ENCODE assay signal across 8 cellular contexts in genomic region chr2:69781321-69782248, GRCh38. TPM values are rescaled to one million over a fixed set of nuclear protein-coding genes. Genes with fewer than 3 reads are reported as not detected.
A peak's percentile ranks its signal among the peaks of the same experiment; 100 is the strongest.
DNase-seq lines count a peak whose midpoint lies in the region; ATAC-seq, FAIRE-seq and TF ChIP-seq lines count a peak whose summit lies in the region.

No MANE protein-coding gene starts in this region.

- CTCF ChIA-PET in PC-9 (lab: Charles Lee) = interaction anchor here (1.2 kb wide), 1 partner anchor 57 kb away, joined by 4 read pairs; no protein-coding TSS in a partner anchor

- H3K36me3 Mint-ChIP-seq in naive thymus-derived CD8-positive, alpha-beta T cell = no peaks in the 10 kb centered on the region

- peaks cover 56% of the 10 kb centered on the region for H3K4me1 ChIP-seq in PC-9 (replicated peaks; ENCODE audit: insufficient read depth)
- peaks cover 17 to 67% (median 55%) of the 10 kb centered on the region in 4 donors for H3K4me1 ChIP-seq in liver (ENCODE audit: control insufficient read depth in 4 of 4, insufficient read depth in 4 of 4, low read length in 3 of 4)

- H3K9me3 ChIP-seq in PC-9 (ENCODE audit: insufficient read depth, low read depth) (no peaks in the 10 kb centered on the region), liver (ENCODE audit: control insufficient read depth in 4 of 4, low read length in 3 of 4) (no peaks in the 10 kb centered on the region)

- H3K27ac ChIP-seq in PC-9 = peak overlapping the region; percentile 66
- H3K27ac ChIP-seq in liver (ENCODE audit: low read depth in 1 of 2, low read length in 2 of 2) = peak overlapping the region; percentile 65

- intact Hi-C loops in PC-9 (cut with micrococcal nuclease; ENCODE audit: unreplicated experiment) = no loop called here

- POLR2A ChIA-PET in PC-9 (lab: Charles Lee; ENCODE audit: unreplicated experiment) = interaction anchor here (0.5 kb wide), 1 partner anchor 26 kb away, joined by 4 read pairs; no protein-coding TSS in a partner anchor
- POLR2A ChIA-PET in naive thymus-derived CD8-positive, alpha-beta T cell (lab: Charles Lee) = no interaction called here

- no peak overlapping the region for H3K4me3 Mint-ChIP-seq in naive thymus-derived CD8-positive, alpha-beta T cell

- TF ChIP-seq POLR2A in H54 (IDR thresholded peaks at IDR 0.05; ENCODE audit: low read depth, low read length) (no peak), GM12891 (IDR thresholded peaks at IDR 0.05; ENCODE audit: low read depth, low read length) (no peak)

- peak overlapping the region in 2 of 10 donors; percentile 2 to 49 for H3K27ac Mint-ChIP-seq in naive thymus-derived CD8-positive, alpha-beta T cell

- peak; percentile 42 for ATAC-seq in HG03159 (IDR thresholded peaks at IDR 0.05; ENCODE audit: unreplicated experiment)
- no peak for ATAC-seq in naive thymus-derived CD8-positive, alpha-beta T cell

- H3K27me3 ChIP-seq in PC-9 (ENCODE audit: insufficient read depth, low read depth) = no peaks in the 10 kb centered on the region
- no peaks in the 10 kb centered on the region for H3K27me3 ChIP-seq in liver (ENCODE audit: control insufficient read depth in 4 of 4, insufficient read depth in 4 of 4, low read length in 3 of 4)

- WGBS in liver = 27% methylated on average over 5 of the region's 5 CpGs

- H3K4me2 ChIP-seq in PC-9 = peak overlapping the region; percentile 64

- no peaks in the 10 kb centered on the region for H3K9me2 ChIP-seq in PC-9 (ENCODE audit: insufficient read depth)

- H3K36me3 ChIP-seq in PC-9 (ENCODE audit: low read depth) (no peaks in the 10 kb centered on the region), liver (ENCODE audit: control insufficient read depth in 4 of 4, insufficient read depth in 3 of 4, low read depth in 1 of 4, low read length in 3 of 4) (peaks cover 0 to 1% (median 0%) of the 10 kb centered on the region in 4 donors)

- H3K4me1 Mint-ChIP-seq in naive thymus-derived CD8-positive, alpha-beta T cell = peaks cover 0 to 24% (median 0%) of the 10 kb centered on the region in 4 donors

- no peak for TF ChIP-seq CTCF in PC-9 (conservative IDR thresholded peaks at IDR 0.05)
- no peak for TF ChIP-seq CTCF in liver (IDR thresholded peaks at IDR 0.05; ENCODE audit: low read depth, low read length, missing input control)

- no peak overlapping the region for H2AFZ ChIP-seq in PC-9

- H3K9me3 Mint-ChIP-seq in naive thymus-derived CD8-positive, alpha-beta T cell = peaks cover 0 to 2% (median 0%) of the 10 kb centered on the region in 9 donors

- H3K27me3 Mint-ChIP-seq in naive thymus-derived CD8-positive, alpha-beta T cell = no peaks in the 10 kb centered on the region

- no TSS peak for BruUV-seq in PC-9 (replicated peaks; lab: Mats Ljungman, UMichigan)

- H3K79me2 ChIP-seq in PC-9 (ENCODE audit: low read depth) = no peaks in the 10 kb centered on the region; the same call in 1 of the 2 replicates

- DNase-seq in DMS53 treated with DMSO at 0.1 percent for 48 hours (lab: John Stamatoyannopoulos, UW; ENCODE audit: unreplicated experiment) = peak; percentile 73
- DNase-seq in PC-9 = peak; percentile 33 to 78
- DNase-seq in H54 (ENCODE audit: insufficient read length, low spot score) = no peak
- DNase-seq in effector CD4-positive, alpha-beta T cell = no peak
- DNase-seq in GM12891 (ENCODE audit: insufficient read length, low spot score) = no peak
- no peak for DNase-seq in naive thymus-derived CD8-positive, alpha-beta T cell

- peaks cover 50% of the 10 kb centered on the region for H3F3A ChIP-seq in PC-9 (ENCODE audit: insufficient read depth, low read depth)

- peak; percentile 30 to 53 for TF ChIP-seq RAD21 in liver (IDR thresholded peaks at IDR 0.05)

- H4K20me1 ChIP-seq in PC-9 (ENCODE audit: insufficient read depth) = no peaks in the 10 kb centered on the region

- peak overlapping the region in 1 of 2 donors; percentile 24 for H3K9ac ChIP-seq in liver (ENCODE audit: low read depth in 1 of 2, low read length in 2 of 2)

- H3K4me3 ChIP-seq in PC-9 (no peak overlapping the region), liver (ENCODE audit: low read depth in 1 of 3, low read length in 3 of 3) (no peak overlapping the region)

- FAIRE-seq in H54 (lab: Jason Lieb, UNC) (no peak), GM12891 (lab: Jason Lieb, UNC) (no peak)

TF ChIP-seq in liver, 16 proteins besides CTCF, POLR2A, EP300 and RAD21 (continues in another document):
- TF ChIP-seq GABPA (IDR thresholded peaks at IDR 0.05 in 1 of 2, conservative IDR thresholded peaks at IDR 0.05 in 1 of 2) (peak in 1 of 2 donors; percentile 29), HNF4G (IDR thresholded peaks at IDR 0.05) (peak; percentile 67), RXRA (IDR thresholded peaks at IDR 0.05) (peak; percentile 96 to 97), ZBTB33 (IDR thresholded peaks at IDR 0.05) (peak; percentile 64), HNF4A (conservative IDR thresholded peaks at IDR 0.05) (peak; percentile 80 to 88), TAF1 (conservative IDR thresholded peaks at IDR 0.05) (no peak), JUND (IDR thresholded peaks at IDR 0.05) (peak in 1 of 2 donors; percentile 90), NR2F2 (IDR thresholded peaks at IDR 0.05) (peak; percentile 99), SP1 (IDR thresholded peaks at IDR 0.05) (peak; percentile 80), YY1 (IDR thresholded peaks at IDR 0.05) (peak; percentile 86), FOXA1 (IDR thresholded peaks at IDR 0.05) (peak; percentile 87)

TF ChIP-seq in GM12891, 5 proteins besides CTCF, POLR2A, EP300 and RAD21:
- TF ChIP-seq POLR2AphosphoS5 (IDR thresholded peaks at IDR 0.05; ENCODE audit: low read depth, low read length) (no peak), PAX5 (IDR thresholded peaks at IDR 0.05; ENCODE audit: insufficient read depth, low read length, severe bottlenecking) (no peak), POU2F2 (IDR thresholded peaks at IDR 0.05; ENCODE audit: low read depth, low read length) (no peak), SPI1 (IDR thresholded peaks at IDR 0.05; ENCODE audit: low read depth, low read length) (no peak), TAF1 (IDR thresholded peaks at IDR 0.05; ENCODE audit: low read depth, low read length) (no peak)
TF ChIP-seq in GM12891: peak in this region for 0.

RNA-seq across cellular contexts. Expression of gene ANXA4, which starts 39.7 kb away (rescaled TPM):
- 82.9 and 109 TPM in 2 replicates for total RNA-seq in PC-9 (2021)
- 10 to 100 TPM; 17.6 to 48.9 TPM for total RNA-seq in liver
- polyA plus RNA-seq in liver = 100 to 1,000 TPM in 1 of 2 donors, 10 to 100 TPM in 1; 69.9 to 135 TPM
- 51.1 TPM for polyA plus RNA-seq in GM12891 (2012; ENCODE audit: low read depth, missing spikeins)
- 10 to 100 TPM in 1 of 2 experiments, 1 to 10 TPM in 1; 8.0 to 10.0 TPM for total RNA-seq in naive thymus-derived CD8-positive, alpha-beta T cell
- 10 to 100 TPM in 1 of 3 donors, 1 to 10 TPM in 2; 2.9 to 15.8 (median 3.8) TPM for polyA plus RNA-seq in naive thymus-derived CD8-positive, alpha-beta T cell

RNA-seq across cellular contexts. Expression of gene GMCL1, which starts 47.9 kb away (rescaled TPM):
- total RNA-seq in PC-9 (2021) (15.1 and 17.4 TPM in 2 replicates), liver (10 to 100 TPM in 1 of 2 donors, 1 to 10 TPM in 1; 7.7 to 11.2 TPM)
- polyA plus RNA-seq in liver = 1 to 10 TPM; 5.0 to 6.3 TPM
- polyA plus RNA-seq in GM12891 (2012; ENCODE audit: low read depth, missing spikeins) = 4.5 TPM
- total RNA-seq in naive thymus-derived CD8-positive, alpha-beta T cell = 10 to 100 TPM; 30.8 to 37.7 TPM
- polyA plus RNA-seq in naive thymus-derived CD8-positive, alpha-beta T cell = 10 to 100 TPM; 30.2 to 45.3 (median 41.4) TPM

Comparison
In these comparisons a context has a peak if more than half of its experiments do, and no peak if none do; other contexts are left out.
1. DNase-seq: peak in DMS53 treated with DMSO at 0.1 percent for 48 hours (single experiment) and PC-9 (2 of 2); none in H54 (single experiment), effector CD4-positive, alpha-beta T cell (single experiment), GM12891 (single experiment) and naive thymus-derived CD8-positive, alpha-beta T cell (0 of 10).